In genomic region chr7:69609901-69610674, GRCh38 we compare ENCODE assay signal across 16 cellular contexts.
"Had no signal": no experiment of that assay in that cellular context is flagged by ENCODE, and none has a peak within 500 bp of the region (broad histone marks: within the 10 kb centered on the region; RNA-seq: fewer than 3 reads in every experiment).

No MANE protein-coding gene starts in this region.

- H3K4me3 ChIP-seq: ascending aorta, gastrocnemius medialis, left ventricle myocardium inferior, neural progenitor cell, prostate gland, right atrium auricular region, suprapubic skin, transverse colon, uterus had no signal

- H3K9me3 ChIP-seq: ascending aorta, gastrocnemius medialis, left ventricle myocardium inferior, prostate gland, right atrium auricular region, suprapubic skin, transverse colon, uterus had no signal

- H3K27ac ChIP-seq: ascending aorta, gastrocnemius medialis, left ventricle myocardium inferior, neural progenitor cell, prostate gland, right atrium auricular region, suprapubic skin, transverse colon, uterus had no signal

- H2AFZ ChIP-seq: neural progenitor cell had no signal

- FAIRE-seq: bronchial epithelial cell, TTC549 had no signal

- H3K36me3 ChIP-seq: ascending aorta, gastrocnemius medialis, left ventricle myocardium inferior, neural progenitor cell, prostate gland, right atrium auricular region, suprapubic skin, transverse colon, uterus had no signal

- H3K4me1 ChIP-seq: ascending aorta, prostate gland had no signal

- H3K27me3 ChIP-seq: ascending aorta, gastrocnemius medialis, right atrium auricular region, suprapubic skin, transverse colon, uterus had no signal

- ATAC-seq: activated T-cell treated with anti-CD3 and anti-CD28 coated beads, Interleukin-2, amount 50 U/mL, for 72 hours; gastrocnemius medialis; stimulated activated naive CD8-positive, alpha-beta T cell treated with anti-CD3 and anti-CD28 coated beads, Interleukin-15, amount 100 ng/mL, for 72 hours had no signal

- DNase-seq: activated CD4-positive, alpha-beta T cell treated with anti-CD3 and anti-CD28 coated beads, Interleukin-2, amount 50 U/mL, for 4 hours; activated gamma-delta T cell; activated T-cell treated with anti-CD3 and anti-CD28 coated beads, Interleukin-2, amount 50 U/mL, for 72 hours; effector CD4-positive, alpha-beta T cell; gastrocnemius medialis; left ventricle myocardium inferior; stimulated activated naive CD8-positive, alpha-beta T cell treated with anti-CD3 and anti-CD28 coated beads, Interleukin-15, amount 100 ng/mL, for 72 hours; transverse colon; uterus had no signal

- H3K4me2 ChIP-seq: neural progenitor cell had no signal

- H3K9ac ChIP-seq: neural progenitor cell had no signal
